16 cellular contexts compared by ENCODE assay signal in the genomic region with DNA sequence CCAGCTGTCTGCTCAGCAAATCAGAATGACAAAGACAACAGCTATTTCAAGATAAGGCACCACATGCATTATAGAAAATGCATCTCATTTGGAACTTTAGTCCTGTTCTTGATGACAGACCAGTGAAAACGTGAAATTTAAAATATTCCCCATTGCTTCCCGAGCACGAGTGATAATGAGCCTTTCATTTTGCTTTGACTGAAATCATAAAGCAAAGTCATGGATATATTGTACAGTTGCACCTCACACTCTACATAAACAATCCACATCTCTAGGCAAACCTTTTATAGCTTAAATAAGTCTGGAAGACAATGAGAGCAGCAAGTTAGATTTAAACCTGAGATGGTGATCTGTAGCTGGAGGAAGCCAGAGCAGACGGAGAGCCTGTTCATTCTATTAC.
A peak's percentile ranks its signal among the peaks of the same experiment; 100 is the strongest.
DNase-seq lines count a peak whose midpoint lies in the region; TF ChIP-seq lines count a peak whose summit lies in the region.
"Had no signal": no experiment of that assay in that cellular context is flagged by ENCODE, and none has a peak within 500 bp of the region (broad histone marks: within the 10 kb centered on the region; RNA-seq: fewer than 3 reads in every experiment).

No MANE protein-coding gene starts in this region.

- intact Hi-C loops in A673 (cut with micrococcal nuclease; ENCODE audit: unreplicated experiment), result no loop called here

- peak overlapping the region; percentile 20 for H2AFZ ChIP-seq in neural progenitor cell (replicated peaks)

- no peaks in the 10 kb centered on the region for H3K79me2 ChIP-seq in neural progenitor cell (ENCODE audit: low read depth)

- H3K4me3 ChIP-seq in neural progenitor cell (no peak overlapping the region), A673 (ENCODE audit: low read depth, low read length, poor library complexity, severe bottlenecking) (no peak overlapping the region)
- H3K4me3 ChIP-seq: BLaER1 had no signal

- no peak overlapping the region for H3K4me2 ChIP-seq in neural progenitor cell
- H3K4me2 ChIP-seq: BLaER1 had no signal

- H3K27me3 ChIP-seq in neural progenitor cell (no peaks in the 10 kb centered on the region), A673 (replicated peaks; ENCODE audit: insufficient read depth, low read depth, low read length, poor library complexity) (no peaks in the 10 kb centered on the region)
- H3K27me3 ChIP-seq: BLaER1 had no signal

- CTCF ChIA-PET in A673 (lab: Charles Lee), result no interaction called here

- H3K4me1 ChIP-seq in neural progenitor cell (peaks cover 4% of the 10 kb centered on the region), A673 (ENCODE audit: insufficient read depth, low read length, poor library complexity, severe bottlenecking) (no peaks in the 10 kb centered on the region)
- H3K4me1 ChIP-seq: BLaER1, Caco-2 had no signal

- POLR2A ChIA-PET in A673 (lab: Charles Lee; ENCODE audit: low non-redundant PET), result no interaction called here

- no peaks in the 10 kb centered on the region for H4K20me1 ChIP-seq in neural progenitor cell (ENCODE audit: low read depth)
- H4K20me1 ChIP-seq: BLaER1 had no signal

- no peak overlapping the region for H3K4me3 Mint-ChIP-seq in neural progenitor cell
- H3K4me3 Mint-ChIP-seq: B cell; CD8-positive, alpha-beta T cell had no signal

- H3K36me3 Mint-ChIP-seq in neural progenitor cell, result no peaks in the 10 kb centered on the region
- H3K36me3 Mint-ChIP-seq: CD4-positive, CD25-positive, alpha-beta regulatory T cell; CD8-positive, alpha-beta T cell had no signal

- no peaks in the 10 kb centered on the region for H3K9me3 ChIP-seq in neural progenitor cell (ENCODE audit: low read depth)
- H3K9me3 ChIP-seq in A673 (ENCODE audit: low read depth, low read length, poor library complexity, severe bottlenecking), result no peaks in the 10 kb centered on the region
- H3K9me3 ChIP-seq: BLaER1, Caco-2 had no signal

- no peaks in the 10 kb centered on the region for H3K36me3 ChIP-seq in neural progenitor cell
- H3K36me3 ChIP-seq in A673 (ENCODE audit: insufficient read depth, low read length, poor library complexity, severe bottlenecking), result no peaks in the 10 kb centered on the region
- H3K36me3 ChIP-seq: BLaER1 had no signal

- peak; percentile 17 for DNase-seq in NCI-H748 (lab: John Stamatoyannopoulos, UW; ENCODE audit: unreplicated experiment)
- DNase-seq in NCI-H748 treated with DMSO at 0.1 percent for 48 hours (lab: John Stamatoyannopoulos, UW), result no peak
- no peak for DNase-seq in neural progenitor cell (ENCODE audit: low spot score)
- no peak for DNase-seq in A673 (ENCODE audit: low spot score)
- no peak for DNase-seq in NCI-H345 (lab: John Stamatoyannopoulos, UW)
- DNase-seq: Caco-2; CD4-positive, CD25-positive, alpha-beta regulatory T cell; CD8-positive, alpha-beta T cell; DMS 273 treated with DMSO at 0.1 percent for 48 hours; DND-41; GOT3; H7; HCEC 1CT had no signal

- no TSS peak for BruUV-seq in A673 (replicated peaks; lab: Mats Ljungman, UMichigan)

- H3K27me3 Mint-ChIP-seq in neural progenitor cell (ENCODE audit: insufficient read depth, low read depth), result peaks cover 12% of the 10 kb centered on the region

- no peaks in the 10 kb centered on the region for H3K9me3 Mint-ChIP-seq in neural progenitor cell
- H3K9me3 Mint-ChIP-seq: CD4-positive, CD25-positive, alpha-beta regulatory T cell; CD8-positive, alpha-beta T cell had no signal

- peaks cover 7% of the 10 kb centered on the region for H3K4me1 Mint-ChIP-seq in neural progenitor cell
- H3K4me1 Mint-ChIP-seq: B cell; CD4-positive, CD25-positive, alpha-beta regulatory T cell had no signal

- no peak overlapping the region for H3K9ac ChIP-seq in neural progenitor cell
- H3K9ac ChIP-seq: BLaER1 had no signal

- no peak for TF ChIP-seq CTCF in VCaP (conservative IDR thresholded peaks at IDR 0.05)
- TF ChIP-seq CTCF in neural progenitor cell (IDR thresholded peaks at IDR 0.05), result no peak
- no peak for TF ChIP-seq CTCF in A673 (conservative IDR thresholded peaks at IDR 0.05; ENCODE audit: low read depth, low read length)

- H3F3A ChIP-seq in neural progenitor cell (ENCODE audit: low read depth), result no peaks in the 10 kb centered on the region

- peak overlapping the region; percentile 89 for H3K27ac ChIP-seq in VCaP
- H3K27ac ChIP-seq in neural progenitor cell, result no peak overlapping the region
- H3K27ac ChIP-seq in A673 (ENCODE audit: low read depth, low read length, poor library complexity, severe bottlenecking), result no peak overlapping the region
- H3K27ac ChIP-seq: BLaER1 had no signal

- no peak overlapping the region for H3K27ac Mint-ChIP-seq in neural progenitor cell
- H3K27ac Mint-ChIP-seq: B cell; CD4-positive, CD25-positive, alpha-beta regulatory T cell; CD8-positive, alpha-beta T cell had no signal
